In the genomic region with DNA sequence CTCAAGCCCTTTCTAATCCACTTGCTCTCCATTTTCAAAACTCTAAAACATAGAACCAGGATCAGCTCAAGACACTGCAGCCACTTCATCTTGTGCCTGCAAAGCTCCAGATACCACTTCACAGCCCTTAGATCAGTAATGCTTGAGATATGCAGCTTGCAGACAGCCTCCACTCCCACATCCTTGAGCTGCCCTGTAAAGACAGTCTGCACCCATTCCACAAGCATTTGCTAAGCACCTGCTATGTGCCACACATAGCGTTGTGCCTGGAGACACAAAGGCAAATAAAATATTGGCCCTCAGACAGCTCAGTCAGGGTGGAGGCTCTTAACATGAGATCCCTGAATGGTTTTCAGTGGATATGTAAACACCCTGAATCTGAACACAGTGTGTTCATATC, we compare ENCODE assay signal across 1 cellular context.
TF ChIP-seq lines count a peak whose summit lies in the region.

No MANE protein-coding gene starts in this region.

TF ChIP-seq in HepG2, 621 proteins besides CTCF, POLR2A, EP300 and RAD21:
- TF ChIP-seq, protein P1, sequence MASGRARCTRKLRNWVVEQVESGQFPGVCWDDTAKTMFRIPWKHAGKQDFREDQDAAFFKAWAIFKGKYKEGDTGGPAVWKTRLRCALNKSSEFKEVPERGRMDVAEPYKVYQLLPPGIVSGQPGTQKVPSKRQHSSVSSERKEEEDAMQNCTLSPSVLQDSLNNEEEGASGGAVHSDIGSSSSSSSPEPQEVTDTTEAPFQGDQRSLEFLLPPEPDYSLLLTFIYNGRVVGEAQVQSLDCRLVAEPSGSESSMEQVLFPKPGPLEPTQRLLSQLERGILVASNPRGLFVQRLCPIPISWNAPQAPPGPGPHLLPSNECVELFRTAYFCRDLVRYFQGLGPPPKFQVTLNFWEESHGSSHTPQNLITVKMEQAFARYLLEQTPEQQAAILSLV (CRISPR knock-in tag; IDR thresholded peaks at IDR 0.05; ENCODE audit: borderline replicate concordance), result no peak
- TF ChIP-seq SOX13 (IDR thresholded peaks at IDR 0.05), result no peak
- no peak for TF ChIP-seq SOX13 (CRISPR knock-in tag; conservative IDR thresholded peaks at IDR 0.05 in 1 of 2, IDR thresholded peaks at IDR 0.05 in 1 of 2)
- TF ChIP-seq, protein P2, sequence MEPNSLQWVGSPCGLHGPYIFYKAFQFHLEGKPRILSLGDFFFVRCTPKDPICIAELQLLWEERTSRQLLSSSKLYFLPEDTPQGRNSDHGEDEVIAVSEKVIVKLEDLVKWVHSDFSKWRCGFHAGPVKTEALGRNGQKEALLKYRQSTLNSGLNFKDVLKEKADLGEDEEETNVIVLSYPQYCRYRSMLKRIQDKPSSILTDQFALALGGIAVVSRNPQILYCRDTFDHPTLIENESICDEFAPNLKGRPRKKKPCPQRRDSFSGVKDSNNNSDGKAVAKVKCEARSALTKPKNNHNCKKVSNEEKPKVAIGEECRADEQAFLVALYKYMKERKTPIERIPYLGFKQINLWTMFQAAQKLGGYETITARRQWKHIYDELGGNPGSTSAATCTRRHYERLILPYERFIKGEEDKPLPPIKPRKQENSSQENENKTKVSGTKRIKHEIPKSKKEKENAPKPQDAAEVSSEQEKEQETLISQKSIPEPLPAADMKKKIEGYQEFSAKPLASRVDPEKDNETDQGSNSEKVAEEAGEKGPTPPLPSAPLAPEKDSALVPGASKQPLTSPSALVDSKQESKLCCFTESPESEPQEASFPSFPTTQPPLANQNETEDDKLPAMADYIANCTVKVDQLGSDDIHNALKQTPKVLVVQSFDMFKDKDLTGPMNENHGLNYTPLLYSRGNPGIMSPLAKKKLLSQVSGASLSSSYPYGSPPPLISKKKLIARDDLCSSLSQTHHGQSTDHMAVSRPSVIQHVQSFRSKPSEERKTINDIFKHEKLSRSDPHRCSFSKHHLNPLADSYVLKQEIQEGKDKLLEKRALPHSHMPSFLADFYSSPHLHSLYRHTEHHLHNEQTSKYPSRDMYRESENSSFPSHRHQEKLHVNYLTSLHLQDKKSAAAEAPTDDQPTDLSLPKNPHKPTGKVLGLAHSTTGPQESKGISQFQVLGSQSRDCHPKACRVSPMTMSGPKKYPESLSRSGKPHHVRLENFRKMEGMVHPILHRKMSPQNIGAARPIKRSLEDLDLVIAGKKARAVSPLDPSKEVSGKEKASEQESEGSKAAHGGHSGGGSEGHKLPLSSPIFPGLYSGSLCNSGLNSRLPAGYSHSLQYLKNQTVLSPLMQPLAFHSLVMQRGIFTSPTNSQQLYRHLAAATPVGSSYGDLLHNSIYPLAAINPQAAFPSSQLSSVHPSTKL (CRISPR knock-in tag; IDR thresholded peaks at IDR 0.05), result no peak
- TF ChIP-seq FOXP4 (CRISPR knock-in tag; IDR thresholded peaks at IDR 0.05), result no peak
- no peak for TF ChIP-seq ISX (CRISPR knock-in tag; conservative IDR thresholded peaks at IDR 0.05)
- TF ChIP-seq SP5 (CRISPR knock-in tag; IDR thresholded peaks at IDR 0.05; ENCODE audit: borderline replicate concordance, low read depth), result no peak
- no peak for TF ChIP-seq ZNF354B (CRISPR knock-in tag; IDR thresholded peaks at IDR 0.05)
- TF ChIP-seq, protein P3, sequence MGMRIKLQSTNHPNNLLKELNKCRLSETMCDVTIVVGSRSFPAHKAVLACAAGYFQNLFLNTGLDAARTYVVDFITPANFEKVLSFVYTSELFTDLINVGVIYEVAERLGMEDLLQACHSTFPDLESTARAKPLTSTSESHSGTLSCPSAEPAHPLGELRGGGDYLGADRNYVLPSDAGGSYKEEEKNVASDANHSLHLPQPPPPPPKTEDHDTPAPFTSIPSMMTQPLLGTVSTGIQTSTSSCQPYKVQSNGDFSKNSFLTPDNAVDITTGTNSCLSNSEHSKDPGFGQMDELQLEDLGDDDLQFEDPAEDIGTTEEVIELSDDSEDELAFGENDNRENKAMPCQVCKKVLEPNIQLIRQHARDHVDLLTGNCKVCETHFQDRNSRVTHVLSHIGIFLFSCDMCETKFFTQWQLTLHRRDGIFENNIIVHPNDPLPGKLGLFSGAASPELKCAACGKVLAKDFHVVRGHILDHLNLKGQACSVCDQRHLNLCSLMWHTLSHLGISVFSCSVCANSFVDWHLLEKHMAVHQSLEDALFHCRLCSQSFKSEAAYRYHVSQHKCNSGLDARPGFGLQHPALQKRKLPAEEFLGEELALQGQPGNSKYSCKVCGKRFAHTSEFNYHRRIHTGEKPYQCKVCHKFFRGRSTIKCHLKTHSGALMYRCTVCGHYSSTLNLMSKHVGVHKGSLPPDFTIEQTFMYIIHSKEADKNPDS (CRISPR knock-in tag; IDR thresholded peaks at IDR 0.05), result no peak
- TF ChIP-seq ZSCAN22 (CRISPR knock-in tag; IDR thresholded peaks at IDR 0.05), result no peak
